ENCODE assay signal across 18 cellular contexts in the genomic region with DNA sequence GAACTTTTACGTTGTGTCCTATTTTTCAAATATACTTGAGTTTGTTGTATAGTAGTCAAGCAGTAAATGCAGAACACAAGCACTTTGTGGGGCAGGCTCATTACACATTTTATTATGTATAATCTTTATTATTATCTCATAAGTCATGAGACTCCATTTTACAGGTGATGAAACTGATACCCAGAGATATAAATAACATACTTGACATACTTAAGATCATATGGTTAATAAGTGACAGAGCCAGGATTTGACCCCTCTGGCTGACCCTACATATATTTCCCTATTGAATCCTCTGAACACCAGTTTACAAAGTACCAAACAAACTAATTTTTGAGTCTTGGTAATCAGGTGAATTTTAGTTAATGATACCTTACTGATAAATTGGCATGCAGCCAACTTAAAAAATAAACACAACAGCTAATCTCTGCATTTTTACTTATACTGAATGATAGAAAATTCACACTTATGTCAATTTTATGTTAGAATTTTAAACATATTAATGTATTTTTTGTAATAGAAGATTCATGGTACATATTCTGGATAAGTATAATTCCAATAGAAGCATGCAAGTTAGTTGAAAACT.
DNase-seq lines count a peak whose midpoint lies in the region; ATAC-seq, FAIRE-seq and TF ChIP-seq lines count a peak whose summit lies in the region.
"Had no signal": no experiment of that assay in that cellular context is flagged by ENCODE, and none has a peak within 500 bp of the region (broad histone marks: within the 10 kb centered on the region; RNA-seq: fewer than 3 reads in every experiment).

No MANE protein-coding gene starts in this region.

- in situ Hi-C loops in K562 (cut with MboI) = no loop called here

- no peaks in the 10 kb centered on the region for H3K9me3 ChIP-seq in K562 (replicated peaks; ENCODE audit: control insufficient read depth, insufficient read depth, low read depth, low read length)
- H3K9me3 ChIP-seq: BLaER1 treated with 17β-estradiol and CSF1 and Interleukin-3, amounts not matched to agents 10 nM and 100 nM had no signal

- no peak for FAIRE-seq in K562 (lab: Jason Lieb, UNC)
- FAIRE-seq: GM12892 had no signal

- ATAC-seq in GM19463 (IDR thresholded peaks at IDR 0.05; ENCODE audit: unreplicated experiment) (peak; percentile 61), HG03354 (IDR thresholded peaks at IDR 0.05; ENCODE audit: poor library complexity, severe bottlenecking, unreplicated experiment) (peak; percentile 78), K562 (no peak), HG02642 (IDR thresholded peaks at IDR 0.05; ENCODE audit: poor library complexity, unreplicated experiment) (no peak)
- ATAC-seq: T-cell had no signal

- H4K20me1 ChIP-seq in K562 (replicated peaks; ENCODE audit: control insufficient read depth, insufficient read depth, low read length) = no peaks in the 10 kb centered on the region
- H4K20me1 ChIP-seq: BLaER1 treated with 17β-estradiol and CSF1 and Interleukin-3, amounts not matched to agents 10 nM and 100 nM had no signal

- 71% methylated on average over 1 of the region's 1 CpG for WGBS in K562 (ENCODE audit: insufficient coverage, low coverage, missing lambda C conversion rate)

- TF ChIP-seq POLR2A in K562 (conservative IDR thresholded peaks at IDR 0.05) = no peak

- CTCF ChIA-PET in K562 (lab: Yijun Ruan, JAX; ENCODE audit: low intra/inter-chr PET ratio) = no interaction called here

- no peak overlapping the region for H3K9ac ChIP-seq in K562 (ENCODE audit: insufficient read depth in 1 of 2, low read depth in 2 of 2, low read length in 2 of 2)
- H3K9ac ChIP-seq: BLaER1 treated with 17β-estradiol and CSF1 and Interleukin-3, amounts not matched to agents 10 nM and 100 nM had no signal

- intact Hi-C loops in K562 (cut with micrococcal nuclease) = no loop called here

- no peak for TF ChIP-seq CTCF in K562 (IDR thresholded peaks at IDR 0.05 in 2 of 3, conservative IDR thresholded peaks at IDR 0.05 in 1 of 3; ENCODE audit: insufficient read depth in 2 of 3, low read depth in 1 of 3, low read length in 3 of 3)

- H3K27ac ChIP-seq in K562 (ENCODE audit: extremely low read depth, low read depth, low read length) = no peak overlapping the region
- H3K27ac ChIP-seq: 22Rv1; BLaER1 treated with 17β-estradiol and CSF1 and Interleukin-3, amounts not matched to agents 10 nM and 100 nM; HL-60; SK-N-MC had no signal

- DNase-seq in NCI-H146 (lab: John Stamatoyannopoulos, UW) (peak; percentile 5), NCI-H146 treated with DMSO at 0.1 percent for 48 hours (lab: John Stamatoyannopoulos, UW; ENCODE audit: unreplicated experiment) (no peak), K562 (ENCODE audit: extremely low read depth in 1 of 4, low spot score in 3 of 4) (no peak), glomerular visceral epithelial cell (ENCODE audit: extremely low spot score) (no peak), NCI-H446 treated with DMSO at 0.1 percent for 48 hours (lab: John Stamatoyannopoulos, UW) (no peak)
- DNase-seq: H7, KBM-7, NCI-H2029 treated with DMSO at 0.1 percent for 48 hours, NCI-H524 treated with DMSO at 0.1 percent for 48 hours, T-cell had no signal

- no peak overlapping the region for H2AFZ ChIP-seq in K562 (ENCODE audit: low read depth, low read length)

- POLR2A ChIA-PET in K562 (lab: Yijun Ruan, JAX) = no interaction called here

- no TSS peak for BruUV-seq in K562 (replicated peaks; lab: Mats Ljungman, UMichigan)

- no peaks in the 10 kb centered on the region for H3K36me3 ChIP-seq in K562 (ENCODE audit: control insufficient read depth, insufficient read depth, low read length)
- H3K36me3 ChIP-seq: BLaER1 treated with 17β-estradiol and CSF1 and Interleukin-3, amounts not matched to agents 10 nM and 100 nM had no signal

- H3K4me1 ChIP-seq in K562 (replicated peaks in 1 of 2; ENCODE audit: control insufficient read depth in 2 of 2, insufficient read depth in 2 of 2, low read length in 2 of 2) = no peaks in the 10 kb centered on the region

- H3K79me2 ChIP-seq in K562 (ENCODE audit: control insufficient read depth, insufficient read depth, low read length) = no peaks in the 10 kb centered on the region

- no peaks in the 10 kb centered on the region for H3K9me1 ChIP-seq in K562 (ENCODE audit: control insufficient read depth, insufficient read depth, low read length)

- no peak for TF ChIP-seq EP300 in K562 (IDR thresholded peaks at IDR 0.05; ENCODE audit: low read length)

- no peak overlapping the region for H3K4me3 ChIP-seq in K562
- H3K4me3 ChIP-seq: BLaER1 treated with 17β-estradiol and CSF1 and Interleukin-3, amounts not matched to agents 10 nM and 100 nM; SK-N-MC had no signal

- no peak for TF ChIP-seq RAD21 in K562 (CRISPR knock-in tag; conservative IDR thresholded peaks at IDR 0.05 in 1 of 2, IDR thresholded peaks at IDR 0.05 in 1 of 2)

- H3K4me2 ChIP-seq in K562 (ENCODE audit: insufficient read depth, low read length) = no peak overlapping the region
- H3K4me2 ChIP-seq: BLaER1 treated with 17β-estradiol and CSF1 and Interleukin-3, amounts not matched to agents 10 nM and 100 nM had no signal

- H3K27me3 ChIP-seq in K562 (ENCODE audit: control insufficient read depth in 2 of 2, insufficient read depth in 2 of 2, low read length in 2 of 2) = no peaks in the 10 kb centered on the region
- H3K27me3 ChIP-seq: BLaER1 treated with 17β-estradiol and CSF1 and Interleukin-3, amounts not matched to agents 10 nM and 100 nM had no signal

TF ChIP-seq in K562, 482 proteins besides CTCF, POLR2A, EP300 and RAD21:
- peak; percentile 97 for TF ChIP-seq NFIC (IDR thresholded peaks at IDR 0.05)
- no peak for TF ChIP-seq HNRNPL (IDR thresholded peaks at IDR 0.05; ENCODE audit: low read depth, low read length)
- no peak for TF ChIP-seq ZNF253 (CRISPR knock-in tag; conservative IDR thresholded peaks at IDR 0.05)
- TF ChIP-seq NFIX (CRISPR knock-in tag; IDR thresholded peaks at IDR 0.05; ENCODE audit: low read depth) = peak; percentile 96
TF ChIP-seq in K562: peak in this region for 2.

Comparison
In these comparisons a context has a peak if more than half of its experiments do, and no peak if none do; other contexts are left out.
1. ATAC-seq: peak in GM19463 (single experiment) and HG03354 (single experiment); none in K562 (single experiment) and HG02642 (single experiment).